In the genomic region with DNA sequence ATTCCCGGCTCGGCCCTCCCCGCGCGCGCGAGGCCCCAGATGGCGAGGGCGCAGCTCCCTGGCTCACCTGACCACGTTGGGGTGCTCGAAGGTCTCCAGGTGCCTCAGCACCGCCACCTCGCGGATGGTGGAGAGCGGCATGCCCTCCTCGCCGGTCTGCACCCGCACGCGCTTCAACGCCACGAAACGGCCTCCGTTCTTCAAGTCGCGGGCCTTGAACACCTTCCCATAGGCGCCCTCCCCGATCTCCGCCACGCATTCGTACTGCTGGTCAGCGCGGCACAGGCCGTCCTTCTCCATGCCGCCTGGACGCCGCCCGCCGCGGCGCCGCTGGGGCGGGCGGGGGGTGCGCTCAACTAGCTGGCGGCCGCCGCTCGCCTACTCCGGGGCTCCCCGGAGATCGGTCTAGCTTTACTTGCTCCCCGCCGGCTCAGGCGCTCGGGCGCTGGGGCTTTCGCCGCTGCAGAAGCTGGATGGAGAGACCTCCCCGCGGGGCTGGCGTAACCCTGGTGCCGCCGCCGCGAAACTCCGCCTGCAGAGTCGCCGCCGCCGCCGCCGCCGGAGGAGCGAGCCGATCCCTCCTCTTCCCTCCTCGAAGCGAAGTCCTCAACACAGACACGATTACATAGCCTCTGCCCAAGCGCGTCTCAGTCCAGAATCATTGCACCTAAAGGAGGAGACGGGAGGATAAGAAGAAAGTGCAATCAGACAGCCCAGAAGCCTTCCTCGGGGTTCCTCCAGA, we compare ENCODE assay signal across 1 cellular context.
TF ChIP-seq lines count a peak whose summit lies in the region.

No MANE protein-coding gene starts in this region.

TF ChIP-seq in K562, 482 proteins besides CTCF, POLR2A, EP300 and RAD21 (continued from another document):
- TF ChIP-seq, protein P1, sequence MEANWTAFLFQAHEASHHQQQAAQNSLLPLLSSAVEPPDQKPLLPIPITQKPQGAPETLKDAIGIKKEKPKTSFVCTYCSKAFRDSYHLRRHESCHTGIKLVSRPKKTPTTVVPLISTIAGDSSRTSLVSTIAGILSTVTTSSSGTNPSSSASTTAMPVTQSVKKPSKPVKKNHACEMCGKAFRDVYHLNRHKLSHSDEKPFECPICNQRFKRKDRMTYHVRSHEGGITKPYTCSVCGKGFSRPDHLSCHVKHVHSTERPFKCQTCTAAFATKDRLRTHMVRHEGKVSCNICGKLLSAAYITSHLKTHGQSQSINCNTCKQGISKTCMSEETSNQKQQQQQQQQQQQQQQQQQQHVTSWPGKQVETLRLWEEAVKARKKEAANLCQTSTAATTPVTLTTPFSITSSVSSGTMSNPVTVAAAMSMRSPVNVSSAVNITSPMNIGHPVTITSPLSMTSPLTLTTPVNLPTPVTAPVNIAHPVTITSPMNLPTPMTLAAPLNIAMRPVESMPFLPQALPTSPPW (CRISPR knock-in tag; IDR thresholded peaks at IDR 0.05), result 0 out of 2 replicates have a peak, but pooled peaks have one; percentile 23
- TF ChIP-seq ZNF143 (CRISPR knock-in tag; IDR thresholded peaks at IDR 0.05), result 0 out of 2 replicates have a peak, but pooled peaks have one; percentile 9
- TF ChIP-seq, protein P2, sequence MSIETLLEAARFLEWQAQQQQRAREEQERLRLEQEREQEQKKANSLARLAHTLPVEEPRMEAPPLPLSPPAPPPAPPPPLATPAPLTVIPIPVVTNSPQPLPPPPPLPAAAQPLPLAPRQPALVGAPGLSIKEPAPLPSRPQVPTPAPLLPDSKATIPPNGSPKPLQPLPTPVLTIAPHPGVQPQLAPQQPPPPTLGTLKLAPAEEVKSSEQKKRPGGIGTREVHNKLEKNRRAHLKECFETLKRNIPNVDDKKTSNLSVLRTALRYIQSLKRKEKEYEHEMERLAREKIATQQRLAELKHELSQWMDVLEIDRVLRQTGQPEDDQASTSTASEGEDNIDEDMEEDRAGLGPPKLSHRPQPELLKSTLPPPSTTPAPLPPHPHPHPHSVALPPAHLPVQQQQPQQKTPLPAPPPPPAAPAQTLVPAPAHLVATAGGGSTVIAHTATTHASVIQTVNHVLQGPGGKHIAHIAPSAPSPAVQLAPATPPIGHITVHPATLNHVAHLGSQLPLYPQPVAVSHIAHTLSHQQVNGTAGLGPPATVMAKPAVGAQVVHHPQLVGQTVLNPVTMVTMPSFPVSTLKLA (conservative IDR thresholded peaks at IDR 0.05), result 0 out of 4 replicates have a peak, but pooled peaks have one; percentile 9 to 49
- no peak for TF ChIP-seq YBX1 (IDR thresholded peaks at IDR 0.05)
- no peak for TF ChIP-seq GTF2A2 (tag; IDR thresholded peaks at IDR 0.05)
- 0 out of 2 replicates have a peak, but pooled peaks have one; percentile 66 for TF ChIP-seq ZNF282 (CRISPR knock-in tag; IDR thresholded peaks at IDR 0.05)
- TF ChIP-seq ESRRA (IDR thresholded peaks at IDR 0.05; ENCODE audit: borderline replicate concordance, low read depth), result peak; percentile 20; the same call in 1 of the 2 replicates
- TF ChIP-seq FOSL1 (tag; conservative IDR thresholded peaks at IDR 0.05), result no peak
- peak in 1 of 2 experiments; percentile 1; a peak in 1 of 4 replicates for TF ChIP-seq NRF1 (conservative IDR thresholded peaks at IDR 0.05 in 1 of 2, IDR thresholded peaks at IDR 0.05 in 1 of 2)
- peak; percentile 59 for TF ChIP-seq RBFOX2 (IDR thresholded peaks at IDR 0.05; ENCODE audit: low read depth, low read length)
- peak; percentile 29 for TF ChIP-seq PCBP1 (IDR thresholded peaks at IDR 0.05; ENCODE audit: low read depth, low read length, poor library complexity, severe bottlenecking)
- TF ChIP-seq ZNF740 (CRISPR knock-in tag; IDR thresholded peaks at IDR 0.05), result peak; percentile 62; the same call in 1 of the 2 replicates
- no peak for TF ChIP-seq ZNF740 (tag; IDR thresholded peaks at IDR 0.05)
- peak; percentile 63; the same call in 1 of the 2 replicates for TF ChIP-seq MYC (IDR thresholded peaks at IDR 0.05; ENCODE audit: low read depth, low read length)
- no peak for TF ChIP-seq MYC (CRISPR knock-in tag; IDR thresholded peaks at IDR 0.05; ENCODE audit: borderline replicate concordance, low read depth)
- peak; percentile 38; the same call in 1 of the 2 replicates for TF ChIP-seq ARID4B (CRISPR knock-in tag; IDR thresholded peaks at IDR 0.05)
